In genomic region chr7:157294773-157295172, GRCh38 we compare ENCODE assay signal across 7 cellular contexts.
"Had no signal": no experiment of that assay in that cellular context is flagged by ENCODE, and none has a peak within 500 bp of the region (broad histone marks: within the 10 kb centered on the region; RNA-seq: fewer than 3 reads in every experiment).

No MANE protein-coding gene starts in this region.

- H3K36me3 ChIP-seq: HAP-1 had no signal

- ATAC-seq: GM23338, HCT116, HepG2, K562 had no signal

- H3K4me1 ChIP-seq: HAP-1 had no signal

- H3K4me2 ChIP-seq: GM23338 had no signal

- H3K27ac Mint-ChIP-seq: GM23338, HFFc6 had no signal

- FAIRE-seq: HepG2, K562 had no signal

- DNase-seq: HFFc6, KG1 had no signal

- H3K4me3 Mint-ChIP-seq: GM23338, HFFc6 had no signal

- H3K9me3 ChIP-seq: HAP-1 had no signal

- H3K4me3 ChIP-seq: GM23338, HAP-1, K562 had no signal
